In genomic region chr15:91203619-91204018, GRCh38 we compare ENCODE assay signal across 34 cellular contexts.
"Had no signal": no experiment of that assay in that cellular context is flagged by ENCODE, and none has a peak within 500 bp of the region (broad histone marks: within the 10 kb centered on the region; RNA-seq: fewer than 3 reads in every experiment).

No MANE protein-coding gene starts in this region.

- H3K4me3 Mint-ChIP-seq: activated CD4-positive, alpha-beta memory T cell treated with anti-CD3 and anti-CD28 coated beads, Interleukin-2, amount 10 ng/mL, durations not matched to agents 7 days and 5 days; activated CD4-positive, alpha-beta T cell treated with anti-CD3 and anti-CD28 coated beads for 36 hours; activated CD4-positive, alpha-beta T cell treated with anti-CD3 and anti-CD28 coated beads, Interleukin-2, amount 10 ng/mL, durations not matched to agents 7 days and 5 days; activated CD8-positive, alpha-beta T cell treated with anti-CD3 and anti-CD28 coated beads, Interleukin-2, amount 10 ng/mL, durations not matched to agents 7 days and 5 days; activated naive CD4-positive, alpha-beta T cell treated with anti-CD3 and anti-CD28 coated beads, Interleukin-2, amount 10 ng/mL, durations not matched to agents 7 days and 5 days; activated naive CD4-positive, alpha-beta T cell treated with anti-CD3 and anti-CD28 coated beads, Interleukin-2, amount 50 U/mL, for 24 hours; activated naive CD8-positive, alpha-beta T cell; activated naive CD8-positive, alpha-beta T cell treated with anti-CD3 and anti-CD28 coated beads, Interleukin-2, amount 10 ng/mL, durations not matched to agents 7 days and 5 days; activated naive CD8-positive, alpha-beta T cell treated with anti-CD3 and anti-CD28 coated beads, Interleukin-2, amount 50 U/mL, for 24 hours; activated T-cell treated with anti-CD3 and anti-CD28 coated beads, Interleukin-2, amount 50 U/mL, for 4 hours; activated T-cell treated with anti-CD3 and anti-CD28 coated beads, Interleukin-2, amount 50 U/mL, for 72 hours; central memory CD8-positive, alpha-beta T cell; T-helper 1 cell treated with Interleukin-12 subunit alpha and Interleukin-12 subunit beta and Interleukin-4 antibody, amounts not matched to agents 30 μg/mL and 1 μg/mL, for 36 hours; T-helper 2 cell treated with Interferon-gamma antibody and Interleukin-4, amounts not matched to agents 5 μg/mL and 100 μg/mL, for 36 hours had no signal

- H3K27ac Mint-ChIP-seq: activated CD4-positive, alpha-beta memory T cell treated with anti-CD3 and anti-CD28 coated beads, Interleukin-2, amount 10 ng/mL, durations not matched to agents 7 days and 5 days; activated CD4-positive, alpha-beta T cell treated with anti-CD3 and anti-CD28 coated beads for 36 hours; activated CD4-positive, alpha-beta T cell treated with anti-CD3 and anti-CD28 coated beads, Interleukin-2, amount 10 ng/mL, durations not matched to agents 7 days and 5 days; activated CD8-positive, alpha-beta T cell treated with anti-CD3 and anti-CD28 coated beads, Interleukin-2, amount 10 ng/mL, durations not matched to agents 7 days and 5 days; activated naive CD4-positive, alpha-beta T cell treated with anti-CD3 and anti-CD28 coated beads, Interleukin-2, amount 10 ng/mL, durations not matched to agents 7 days and 5 days; activated naive CD4-positive, alpha-beta T cell treated with anti-CD3 and anti-CD28 coated beads, Interleukin-2, amount 50 U/mL, for 24 hours; activated naive CD8-positive, alpha-beta T cell; activated naive CD8-positive, alpha-beta T cell treated with anti-CD3 and anti-CD28 coated beads, Interleukin-2, amount 10 ng/mL, durations not matched to agents 7 days and 5 days; activated naive CD8-positive, alpha-beta T cell treated with anti-CD3 and anti-CD28 coated beads, Interleukin-2, amount 50 U/mL, for 24 hours; activated T-cell treated with anti-CD3 and anti-CD28 coated beads, Interleukin-2, amount 50 U/mL, for 72 hours; activated T-helper 2 cell treated with anti-CD3 and anti-CD28 coated beads, Interferon-gamma antibody, Interleukin-2, Interleukin-4, amounts not matched to agents 10 μg/mL and 5 μg/mL and 100 μg/mL, durations not matched to agents 14 hours and 24 hours and 36 hours; T-helper 1 cell treated with Interleukin-12 subunit alpha and Interleukin-12 subunit beta and Interleukin-4 antibody, amounts not matched to agents 30 μg/mL and 1 μg/mL, for 36 hours; T-helper 2 cell treated with Interferon-gamma antibody and Interleukin-4, amounts not matched to agents 5 μg/mL and 100 μg/mL, for 36 hours had no signal

- H3K4me1 Mint-ChIP-seq: activated CD4-positive, alpha-beta memory T cell treated with anti-CD3 and anti-CD28 coated beads, Interleukin-2, amount 10 ng/mL, durations not matched to agents 7 days and 5 days; activated CD4-positive, alpha-beta T cell treated with anti-CD3 and anti-CD28 coated beads for 36 hours; activated CD4-positive, alpha-beta T cell treated with anti-CD3 and anti-CD28 coated beads, Interleukin-2, amount 10 ng/mL, durations not matched to agents 7 days and 5 days; activated naive CD4-positive, alpha-beta T cell treated with anti-CD3 and anti-CD28 coated beads, Interleukin-2, amount 10 ng/mL, durations not matched to agents 7 days and 5 days; activated naive CD4-positive, alpha-beta T cell treated with anti-CD3 and anti-CD28 coated beads, Interleukin-2, amount 50 U/mL, for 24 hours; activated naive CD8-positive, alpha-beta T cell treated with anti-CD3 and anti-CD28 coated beads, Interleukin-2, amount 10 ng/mL, durations not matched to agents 7 days and 5 days; activated naive CD8-positive, alpha-beta T cell treated with anti-CD3 and anti-CD28 coated beads, Interleukin-2, amount 50 U/mL, for 24 hours; central memory CD8-positive, alpha-beta T cell had no signal

- DNase-seq: activated CD4-positive, alpha-beta memory T cell treated with anti-CD3 and anti-CD28 coated beads, Interleukin-2, amount 10 ng/mL, durations not matched to agents 7 days and 5 days; activated CD4-positive, alpha-beta T cell treated with anti-CD3 and anti-CD28 coated beads for 1 hour; activated CD4-positive, alpha-beta T cell treated with anti-CD3 and anti-CD28 coated beads for 36 hours; activated CD4-positive, alpha-beta T cell treated with anti-CD3 and anti-CD28 coated beads for 48 hours; activated CD4-positive, alpha-beta T cell treated with anti-CD3 and anti-CD28 coated beads, Interleukin-2, amount 10 ng/mL, durations not matched to agents 7 days and 5 days; activated CD4-positive, alpha-beta T cell treated with anti-CD3 and anti-CD28 coated beads, Interleukin-2, amount 50 U/mL, for 48 hours; activated CD4-positive, CD25-positive, alpha-beta regulatory T cell; activated CD8-positive, alpha-beta memory T cell treated with anti-CD3 and anti-CD28 coated beads, Interleukin-2, amount 50 U/mL, for 4 hours; activated CD8-positive, alpha-beta T cell treated with anti-CD3 and anti-CD28 coated beads, Interleukin-2, amount 10 ng/mL, durations not matched to agents 7 days and 5 days; activated effector memory CD4-positive, alpha-beta T cell treated with Interleukin-2 at 50 U/mL for 16 hours; activated gamma-delta T cell; activated naive CD4-positive, alpha-beta T cell treated with anti-CD3 and anti-CD28 coated beads, Interleukin-2, amount 10 ng/mL, durations not matched to agents 7 days and 5 days; activated naive CD4-positive, alpha-beta T cell treated with Interleukin-2 at 50 U/mL for 16 hours; activated naive CD8-positive, alpha-beta T cell treated with anti-CD3 and anti-CD28 coated beads, Interleukin-2, amount 10 ng/mL, durations not matched to agents 7 days and 5 days; activated naive CD8-positive, alpha-beta T cell treated with anti-CD3 and anti-CD28 coated beads, Interleukin-2, amount 50 U/mL, for 24 hours; activated T-cell treated with anti-CD3 and anti-CD28 coated beads for 4 hours; activated T-cell treated with anti-CD3 and anti-CD28 coated beads, Interleukin-2, amount 50 U/mL, for 1 hour; activated T-cell treated with anti-CD3 and anti-CD28 coated beads, Interleukin-2, amount 50 U/mL, for 4 hours; activated T-cell treated with anti-CD3 and anti-CD28 coated beads, Interleukin-2, amount 50 U/mL, for 72 hours; aorta; body of pancreas; caudate nucleus; cerebellar nuclear complex; T-helper 1 cell; T-helper 2 cell; T-helper 9 cell had no signal

- ATAC-seq: activated CD4-positive, alpha-beta T cell treated with anti-CD3 and anti-CD28 coated beads for 36 hours; activated CD4-positive, CD25-positive, alpha-beta regulatory T cell treated with anti-CD3 and anti-CD28 coated beads, Interleukin-2, amount 50 U/mL, for 24 hours; activated CD8-positive, alpha-beta T cell treated with anti-CD3 and anti-CD28 coated beads, Interleukin-2, amount 10 ng/mL, durations not matched to agents 7 days and 5 days; activated naive CD8-positive, alpha-beta T cell treated with anti-CD3 and anti-CD28 coated beads, Interleukin-2, amount 50 U/mL, for 24 hours; activated T-cell treated with anti-CD3 and anti-CD28 coated beads, Interleukin-2, amount 50 U/mL, for 4 hours; activated T-cell treated with anti-CD3 and anti-CD28 coated beads, Interleukin-2, amount 50 U/mL, for 72 hours; body of pancreas had no signal

- H3K9me3 ChIP-seq: body of pancreas had no signal

- H3K27me3 ChIP-seq: body of pancreas, cardiac muscle cell had no signal

- H3K4me1 ChIP-seq: body of pancreas had no signal

- H3K36me3 Mint-ChIP-seq: activated naive CD4-positive, alpha-beta T cell treated with anti-CD3 and anti-CD28 coated beads, Interleukin-2, amount 10 ng/mL, durations not matched to agents 7 days and 5 days; activated naive CD4-positive, alpha-beta T cell treated with anti-CD3 and anti-CD28 coated beads, Interleukin-2, amount 50 U/mL, for 24 hours; activated naive CD8-positive, alpha-beta T cell; activated naive CD8-positive, alpha-beta T cell treated with anti-CD3 and anti-CD28 coated beads, Interleukin-2, amount 10 ng/mL, durations not matched to agents 7 days and 5 days had no signal

- H3K36me3 ChIP-seq: cardiac muscle cell had no signal

- H3K4me3 ChIP-seq: body of pancreas, cardiac muscle cell had no signal

- H3K9me3 Mint-ChIP-seq: activated CD4-positive, alpha-beta memory T cell treated with anti-CD3 and anti-CD28 coated beads, Interleukin-2, amount 10 ng/mL, durations not matched to agents 7 days and 5 days; activated CD4-positive, alpha-beta T cell treated with anti-CD3 and anti-CD28 coated beads, Interleukin-2, amount 10 ng/mL, durations not matched to agents 7 days and 5 days; activated naive CD4-positive, alpha-beta T cell treated with anti-CD3 and anti-CD28 coated beads, Interleukin-2, amount 10 ng/mL, durations not matched to agents 7 days and 5 days; activated naive CD4-positive, alpha-beta T cell treated with anti-CD3 and anti-CD28 coated beads, Interleukin-2, amount 50 U/mL, for 24 hours; activated naive CD8-positive, alpha-beta T cell treated with anti-CD3 and anti-CD28 coated beads, Interleukin-2, amount 10 ng/mL, durations not matched to agents 7 days and 5 days; activated naive CD8-positive, alpha-beta T cell treated with anti-CD3 and anti-CD28 coated beads, Interleukin-2, amount 50 U/mL, for 24 hours; activated T-cell treated with anti-CD3 and anti-CD28 coated beads, Interleukin-2, amount 50 U/mL, for 4 hours; activated T-cell treated with anti-CD3 and anti-CD28 coated beads, Interleukin-2, amount 50 U/mL, for 72 hours; activated T-helper 2 cell treated with anti-CD3 and anti-CD28 coated beads, Interferon-gamma antibody, Interleukin-2, Interleukin-4, amounts not matched to agents 10 μg/mL and 5 μg/mL and 100 μg/mL, durations not matched to agents 14 hours and 24 hours and 36 hours; central memory CD8-positive, alpha-beta T cell; T-helper 1 cell treated with Interleukin-12 subunit alpha and Interleukin-12 subunit beta and Interleukin-4 antibody, amounts not matched to agents 30 μg/mL and 1 μg/mL, for 36 hours; T-helper 2 cell treated with Interferon-gamma antibody and Interleukin-4, amounts not matched to agents 5 μg/mL and 100 μg/mL, for 36 hours had no signal
